Comparison of ENCODE assay signal across 17 cellular contexts in genomic region chr19:23404676-23405075, GRCh38. TPM values are rescaled to one million over a fixed set of nuclear protein-coding genes. Genes with fewer than 3 reads are reported as not detected.
DNase-seq lines count a peak whose midpoint lies in the region; ATAC-seq, FAIRE-seq and TF ChIP-seq lines count a peak whose summit lies in the region.
"Had no signal": no experiment of that assay in that cellular context is flagged by ENCODE, and none has a peak within 500 bp of the region (broad histone marks: within the 10 kb centered on the region; RNA-seq: fewer than 3 reads in every experiment).

No MANE protein-coding gene starts in this region.

- H3K9me3 Mint-ChIP-seq in natural killer cell (no peaks in the 10 kb centered on the region), osteocyte (ENCODE audit: unreplicated experiment) (peaks cover 27% of the 10 kb centered on the region)
- H3K9me3 Mint-ChIP-seq: CD8-positive, alpha-beta memory T cell had no signal

- POLR2A ChIA-PET in HepG2 (lab: Yijun Ruan, JAX) = no interaction called here

- H3K27me3 ChIP-seq in HepG2 (ENCODE audit: control insufficient read depth in 1 of 2, insufficient read depth in 2 of 2, low read length in 2 of 2) = no peaks in the 10 kb centered on the region
- no peaks in the 10 kb centered on the region for H3K27me3 ChIP-seq in right lobe of liver
- H3K27me3 ChIP-seq: BLaER1 had no signal

- H3K36me3 Mint-ChIP-seq in natural killer cell (no peaks in the 10 kb centered on the region), osteocyte (ENCODE audit: unreplicated experiment) (no peaks in the 10 kb centered on the region)
- H3K36me3 Mint-ChIP-seq: CD8-positive, alpha-beta memory T cell; IgD-negative memory B cell had no signal

- no peak for TF ChIP-seq RAD21 in HepG2 (CRISPR knock-in tag; IDR thresholded peaks at IDR 0.05)

- peaks cover 42% of the 10 kb centered on the region for H3K4me1 ChIP-seq in HepG2 (ENCODE audit: insufficient read depth, low read length)
- H3K4me1 ChIP-seq in right lobe of liver = no peaks in the 10 kb centered on the region

- H3K9ac ChIP-seq in HepG2 (ENCODE audit: insufficient read depth, low read depth, low read length) = no peak overlapping the region
- H3K9ac ChIP-seq: BLaER1 had no signal

- CTCF ChIA-PET in HepG2 (lab: Yijun Ruan, JAX; ENCODE audit: low intra/inter-chr PET ratio, low total read pairs) = no interaction called here

- no peak overlapping the region for H3K27ac ChIP-seq in HepG2 (ENCODE audit: extremely low read length, insufficient read depth, low read length)
- H3K27ac ChIP-seq in right lobe of liver = no peak overlapping the region
- H3K27ac ChIP-seq in coronary artery = no peak overlapping the region
- H3K27ac ChIP-seq: BLaER1 had no signal

- H3K9me3 ChIP-seq in HepG2 (ENCODE audit: low read length) = no peaks in the 10 kb centered on the region
- no peaks in the 10 kb centered on the region for H3K9me3 ChIP-seq in right lobe of liver

- DNase-seq in HepG2 (ENCODE audit: low spot score) (no peak), right lobe of liver (no peak), coronary artery (ENCODE audit: low spot score) (peak; percentile 12), islet precursor cell (peak; percentile 15), natural killer cell (no peak), osteocyte (ENCODE audit: extremely low spot score, unreplicated experiment) (no peak)
- DNase-seq: AML-193; Caco-2; CD8-positive, alpha-beta memory T cell; DND-41; GF-D8; HCEC 1CT; HFFc6 had no signal

- ATAC-seq in HepG2 = no peak
- ATAC-seq in right lobe of liver = no peak
- ATAC-seq in HG02610 (IDR thresholded peaks at IDR 0.05; ENCODE audit: unreplicated experiment) = no peak
- no peak for ATAC-seq in HG02678 (IDR thresholded peaks at IDR 0.05; ENCODE audit: unreplicated experiment)
- no peak for ATAC-seq in natural killer cell

- no TSS peak for BruUV-seq in HepG2 (replicated peaks; lab: Mats Ljungman, UMichigan)

- 92% methylated on average over 1 of the region's 1 CpG for WGBS in HepG2 (ENCODE audit: low lambda C conversion rate)
- WGBS in right lobe of liver (ENCODE audit: insufficient coverage, low coverage, low lambda C conversion rate, missing lambda C conversion rate) = no CpG with 5 or more reads among the region's 1 CpG

- TF ChIP-seq CTCF in HepG2 (CRISPR knock-in tag; IDR thresholded peaks at IDR 0.05) (no peak), right lobe of liver (IDR thresholded peaks at IDR 0.05) (no peak), coronary artery (IDR thresholded peaks at IDR 0.05) (no peak), natural killer cell (IDR thresholded peaks at IDR 0.05) (no peak), osteocyte (IDR thresholded peaks at IDR 0.05) (no peak)

- H3K4me1 Mint-ChIP-seq in natural killer cell (peaks cover 6 to 7% of the 10 kb centered on the region in 2 donors), osteocyte (ENCODE audit: unreplicated experiment) (no peaks in the 10 kb centered on the region)
- H3K4me1 Mint-ChIP-seq: CD8-positive, alpha-beta memory T cell had no signal

- no peak overlapping the region for H2AFZ ChIP-seq in HepG2 (ENCODE audit: low read length)

- intact Hi-C loops in HepG2 (cut with micrococcal nuclease; ENCODE audit: unreplicated experiment) = no loop called here
- intact Hi-C loops in right lobe of liver (cut with DNase I) = no loop called here
- intact Hi-C loops in natural killer cell (cut with micrococcal nuclease) = no loop called here

- H3K4me3 ChIP-seq in HepG2 (replicated peaks in 1 of 3; ENCODE audit: insufficient read depth in 1 of 3, low read depth in 2 of 3, low read length in 3 of 3) (no peak overlapping the region), right lobe of liver (no peak overlapping the region), coronary artery (no peak overlapping the region)
- H3K4me3 ChIP-seq: BLaER1 had no signal

- TF ChIP-seq POLR2A in HepG2 (IDR thresholded peaks at IDR 0.05; ENCODE audit: insufficient read depth in 1 of 2, low read depth in 2 of 2, low read length in 2 of 2) = no peak
- no peak for TF ChIP-seq POLR2A in right lobe of liver (IDR thresholded peaks at IDR 0.05)

- H3K36me3 ChIP-seq in HepG2 (replicated peaks in 1 of 2; ENCODE audit: control insufficient read depth in 1 of 2, insufficient read depth in 2 of 2, low read length in 2 of 2) (no peaks in the 10 kb centered on the region), right lobe of liver (no peaks in the 10 kb centered on the region)

- no peaks in the 10 kb centered on the region for H3K27me3 Mint-ChIP-seq in natural killer cell (ENCODE audit: low read depth in 2 of 2)
- no peaks in the 10 kb centered on the region for H3K27me3 Mint-ChIP-seq in osteocyte (ENCODE audit: unreplicated experiment)
- H3K27me3 Mint-ChIP-seq: CD8-positive, alpha-beta memory T cell; IgD-negative memory B cell had no signal

- H4K20me1 ChIP-seq in HepG2 (ENCODE audit: insufficient read depth, low read length) = no peaks in the 10 kb centered on the region
- H4K20me1 ChIP-seq: BLaER1 had no signal

- in situ Hi-C loops in HepG2 (cut with HindIII; ENCODE audit: extremely low pct_ligation_motif_present, low pct_unique_long_range_greater_than_20kb) = no loop called here

- no peak overlapping the region for H3K4me3 Mint-ChIP-seq in natural killer cell
- H3K4me3 Mint-ChIP-seq in osteocyte (ENCODE audit: unreplicated experiment) = no peak overlapping the region
- H3K4me3 Mint-ChIP-seq: CD8-positive, alpha-beta memory T cell; HFFc6; IgD-negative memory B cell had no signal

- no peaks in the 10 kb centered on the region for H3K79me2 ChIP-seq in HepG2 (ENCODE audit: insufficient read depth, low read length)

- no peak overlapping the region for H3K4me2 ChIP-seq in HepG2 (ENCODE audit: low read depth, low read length)
- H3K4me2 ChIP-seq: BLaER1 had no signal

- H3K27ac Mint-ChIP-seq in natural killer cell (no peak overlapping the region), osteocyte (ENCODE audit: unreplicated experiment) (no peak overlapping the region)
- H3K27ac Mint-ChIP-seq: CD8-positive, alpha-beta memory T cell; HFFc6; IgD-negative memory B cell had no signal

- no peak for FAIRE-seq in HepG2 (lab: Jason Lieb, UNC)

- no peak for TF ChIP-seq EP300 in HepG2 (IDR thresholded peaks at IDR 0.05; ENCODE audit: low read depth in 2 of 2, low read length in 2 of 2)
- TF ChIP-seq EP300 in HepG2 (CRISPR knock-in tag; IDR thresholded peaks at IDR 0.05; ENCODE audit: borderline replicate concordance) = no peak

TF ChIP-seq in HepG2, 621 proteins besides CTCF, POLR2A, EP300 and RAD21 (continues in another document):
- TF ChIP-seq, protein P1, sequence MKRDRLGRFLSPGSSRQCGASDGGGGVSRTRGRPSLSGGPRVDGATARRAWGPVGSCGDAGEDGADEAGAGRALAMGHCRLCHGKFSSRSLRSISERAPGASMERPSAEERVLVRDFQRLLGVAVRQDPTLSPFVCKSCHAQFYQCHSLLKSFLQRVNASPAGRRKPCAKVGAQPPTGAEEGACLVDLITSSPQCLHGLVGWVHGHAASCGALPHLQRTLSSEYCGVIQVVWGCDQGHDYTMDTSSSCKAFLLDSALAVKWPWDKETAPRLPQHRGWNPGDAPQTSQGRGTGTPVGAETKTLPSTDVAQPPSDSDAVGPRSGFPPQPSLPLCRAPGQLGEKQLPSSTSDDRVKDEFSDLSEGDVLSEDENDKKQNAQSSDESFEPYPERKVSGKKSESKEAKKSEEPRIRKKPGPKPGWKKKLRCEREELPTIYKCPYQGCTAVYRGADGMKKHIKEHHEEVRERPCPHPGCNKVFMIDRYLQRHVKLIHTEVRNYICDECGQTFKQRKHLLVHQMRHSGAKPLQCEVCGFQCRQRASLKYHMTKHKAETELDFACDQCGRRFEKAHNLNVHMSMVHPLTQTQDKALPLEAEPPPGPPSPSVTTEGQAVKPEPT (CRISPR knock-in tag; IDR thresholded peaks at IDR 0.05; ENCODE audit: low read depth) = no peak
- TF ChIP-seq MAFF (IDR thresholded peaks at IDR 0.05; ENCODE audit: low read depth, low read length) = peak; percentile 97
- no peak for TF ChIP-seq CREB3 (CRISPR knock-in tag; IDR thresholded peaks at IDR 0.05)
- peak; percentile 97 to 98 for TF ChIP-seq MAFK (conservative IDR thresholded peaks at IDR 0.05 in 1 of 2, IDR thresholded peaks at IDR 0.05 in 1 of 2; ENCODE audit: low read length in 2 of 2)
- TF ChIP-seq MAFG (CRISPR knock-in tag; IDR thresholded peaks at IDR 0.05) = peak; percentile 56; the same call in 1 of the 2 replicates
- no peak for TF ChIP-seq AHR (CRISPR knock-in tag; IDR thresholded peaks at IDR 0.05)

RNA-seq across cellular contexts. Expression of gene ZNF91, which starts 9.4 kb away (rescaled TPM):
- total RNA-seq in HepG2 (2016; rRNA removed; fragmentation: Illumina TruSeq; extraction: Trizol) (21.5 and 30.7 TPM in 2 replicates), right lobe of liver (10 to 100 TPM; 14.4 to 21.0 (median 18.3) TPM), natural killer cell (100 to 1,000 TPM in 1 of 3 donors, 10 to 100 TPM in 2; 92.3 to 144 (median 96.7) TPM), osteocyte (29.9 and 31.7 TPM in 2 replicates)
- total RNA-seq in HepG2 (2016; cell fraction: cytosol; rRNA removed; fragmentation: Illumina TruSeq; extraction: Trizol; ENCODE audit: low read depth) = 7.1 and 8.4 TPM in 2 replicates
- 19.7 and 29.0 TPM in 2 replicates for total RNA-seq in HepG2 (2016; cell fraction: insoluble cytoplasmic fraction; rRNA removed; fragmentation: Illumina TruSeq; extraction: Trizol)
- total RNA-seq in HepG2 (2016; cell fraction: membrane; rRNA removed; fragmentation: Illumina TruSeq; extraction: Trizol) = 14.1 and 19.3 TPM in 2 replicates
- total RNA-seq in HepG2 (2016; cell fraction: nucleus; rRNA removed; fragmentation: Illumina TruSeq; extraction: Trizol) = 32.7 and 36.3 TPM in 2 replicates
- 19.4 and 19.6 TPM in 2 replicates for polyA plus RNA-seq in HepG2 (2011; rRNA removed)
- polyA plus RNA-seq in HepG2 (2011; cell fraction: cytosol; rRNA removed) = 16.0 and 22.2 TPM in 2 replicates
- polyA plus RNA-seq in HepG2 (2011; cell fraction: nucleus; rRNA removed) = 27.4 and 37.5 TPM in 2 replicates
- polyA plus RNA-seq in HepG2 (2012) = 14.0 and 14.4 TPM in 2 replicates
- polyA plus RNA-seq in HepG2 (2016; cell fraction: cytosol; fragmentation: Illumina TruSeq; extraction: Trizol; ENCODE audit: low read depth) = 1.1 and 1.4 TPM in 2 replicates
- 13.1 and 14.1 TPM in 2 replicates for polyA plus RNA-seq in HepG2 (2016; cell fraction: insoluble cytoplasmic fraction; fragmentation: Illumina TruSeq; extraction: Trizol; ENCODE audit: low read depth)
- 2.0 and 3.9 TPM in 2 replicates for polyA plus RNA-seq in HepG2 (2016; cell fraction: membrane; fragmentation: Illumina TruSeq; extraction: Trizol; ENCODE audit: low read depth)
- polyA plus RNA-seq in HepG2 (2016; cell fraction: nucleus; fragmentation: Illumina TruSeq; extraction: Trizol; ENCODE audit: insufficient read depth, low read depth) = 18.2 and 18.6 TPM in 2 replicates
- polyA minus RNA-seq in HepG2 (2011; rRNA and poly(A)+ RNA removed; ENCODE audit: low replicate concordance) = 20.0 and 43.5 TPM in 2 replicates
- 23.2 and 40.4 TPM in 2 replicates for polyA minus RNA-seq in HepG2 (2011; cell fraction: cytosol; rRNA and poly(A)+ RNA removed)
- polyA minus RNA-seq in HepG2 (2011; cell fraction: nucleus; rRNA and poly(A)+ RNA removed) = 84.8 and 108 TPM in 2 replicates

Comparison
In these comparisons a context has a peak if more than half of its experiments do, and no peak if none do; other contexts are left out.
1. DNase-seq: peak in coronary artery (single experiment) and islet precursor cell (single experiment); none in HepG2 (single experiment), right lobe of liver (0 of 3), natural killer cell (single experiment) and osteocyte (single experiment).